ENCODE assay signal across 8 cellular contexts in the genomic region with DNA sequence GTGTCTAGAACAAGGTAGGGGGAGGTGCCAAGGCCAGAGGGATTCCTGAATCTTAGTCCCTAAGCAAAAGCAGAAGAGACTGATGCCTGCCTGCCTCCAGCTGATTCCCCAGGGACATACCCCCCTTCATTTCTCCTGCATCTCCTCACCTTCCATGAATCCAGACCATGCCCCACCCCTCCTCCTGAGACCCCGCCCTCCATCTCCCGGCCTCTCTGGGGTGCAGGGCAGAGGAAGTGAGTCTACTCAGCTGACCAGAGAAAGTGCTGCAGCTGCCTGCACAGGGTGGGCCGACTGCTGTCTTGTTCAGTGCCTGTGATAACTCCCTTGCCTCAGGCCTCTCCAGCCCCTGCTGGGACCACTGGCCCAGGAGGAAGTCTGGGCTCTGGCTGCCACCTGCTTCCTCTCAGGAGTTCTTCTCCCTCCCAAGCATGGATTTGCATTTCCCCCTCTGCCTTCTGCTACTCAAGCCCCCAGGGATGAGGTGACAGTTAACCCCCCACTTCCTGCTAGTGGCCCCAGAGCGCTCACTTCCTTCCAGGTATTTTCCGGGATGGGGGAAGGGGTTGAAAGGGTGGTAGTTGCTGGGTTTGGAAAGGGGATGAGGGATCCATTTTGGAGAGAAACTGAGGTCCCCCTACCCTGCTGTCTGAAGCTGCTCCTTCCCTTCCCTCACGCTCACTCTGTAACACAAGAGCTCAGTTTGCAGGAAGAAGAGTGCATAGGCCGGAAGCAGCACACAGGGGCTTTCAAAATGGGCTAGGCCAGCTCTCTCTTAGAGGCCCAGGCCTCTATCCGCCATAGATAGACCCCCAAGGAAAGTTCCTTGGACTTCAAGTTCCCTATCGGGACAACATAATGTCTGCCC. TPM values are rescaled to one million over a fixed set of nuclear protein-coding genes. Genes with fewer than 3 reads are reported as not detected.
DNase-seq lines count a peak whose midpoint lies in the region; ATAC-seq and TF ChIP-seq lines count a peak whose summit lies in the region.

No MANE protein-coding gene starts in this region.

- peaks cover 88% of the 10 kb centered on the region for H3K4me1 Mint-ChIP-seq in CD8-positive, alpha-beta T cell (ENCODE audit: low read depth)
- peaks cover 48% of the 10 kb centered on the region for H3K4me1 Mint-ChIP-seq in activated naive CD8-positive, alpha-beta T cell treated with anti-CD3 and anti-CD28 coated beads, Interleukin-2, amount 10 ng/mL, durations not matched to agents 7 days and 5 days
- H3K4me1 Mint-ChIP-seq in immature natural killer cell = peaks cover 94 to 96% of the 10 kb centered on the region in 2 donors

- H3K4me1 ChIP-seq in CD8-positive, alpha-beta T cell (ENCODE audit: insufficient read depth, low read length) = peaks cover 85% of the 10 kb centered on the region
- peaks cover 90% of the 10 kb centered on the region for H3K4me1 ChIP-seq in OCI-LY3 (ENCODE audit: low read length)

- H4K20me1 ChIP-seq in OCI-LY3 (ENCODE audit: insufficient read depth, low read length) = no peaks in the 10 kb centered on the region

- no peaks in the 10 kb centered on the region for H3K9me3 ChIP-seq in CD8-positive, alpha-beta T cell (ENCODE audit: low read length)
- peaks cover 5% of the 10 kb centered on the region; the same call in 1 of the 2 replicates for H3K9me3 ChIP-seq in OCI-LY3 (ENCODE audit: insufficient read depth, low read length)

- peak overlapping the region; percentile 90 for H3K4me3 ChIP-seq in CD8-positive, alpha-beta T cell (ENCODE audit: low read depth, low read length)
- H3K4me3 ChIP-seq in HFF-Myc (replicated peaks; ENCODE audit: low read depth, low read length) (peak overlapping the region; percentile 23), OCI-LY3 (ENCODE audit: low read length) (peak overlapping the region; percentile 80)

- DNase-seq in CD8-positive, alpha-beta T cell = peak in 4 of 7 experiments; percentile 40 to 68 (median 48)
- peak; percentile 44 for DNase-seq in HFF-Myc (ENCODE audit: extremely low read depth, low read depth)
- DNase-seq in activated naive CD8-positive, alpha-beta T cell treated with anti-CD3 and anti-CD28 coated beads, Interleukin-2, amount 10 ng/mL, durations not matched to agents 7 days and 5 days = peak; percentile 82
- peak; percentile 55 to 65 (median 61) for DNase-seq in immature natural killer cell
- peak; percentile 76 to 84 for DNase-seq in stimulated activated CD4-positive, alpha-beta T cell treated with anti-CD3 and anti-CD28 coated beads, Interleukin-4, amount 100 ng/mL, for 48 hours (ENCODE audit: low read depth in 2 of 2)

- H3K27me3 Mint-ChIP-seq in CD8-positive, alpha-beta T cell (ENCODE audit: low read depth) = no peaks in the 10 kb centered on the region
- no peaks in the 10 kb centered on the region for H3K27me3 Mint-ChIP-seq in activated naive CD8-positive, alpha-beta T cell treated with anti-CD3 and anti-CD28 coated beads, Interleukin-2, amount 10 ng/mL, durations not matched to agents 7 days and 5 days
- H3K27me3 Mint-ChIP-seq in immature natural killer cell (ENCODE audit: low read depth in 3 of 3) = peaks cover 7 to 30% (median 25%) of the 10 kb centered on the region in 3 donors

- H3K36me3 ChIP-seq in CD8-positive, alpha-beta T cell (ENCODE audit: insufficient read depth, low read length) = no peaks in the 10 kb centered on the region
- peaks cover 14% of the 10 kb centered on the region for H3K36me3 ChIP-seq in OCI-LY3 (replicated peaks; ENCODE audit: low read depth, low read length)

- H2AFZ ChIP-seq in OCI-LY3 (ENCODE audit: low read depth, low read length) = no peak overlapping the region

- H3K9me3 Mint-ChIP-seq in CD8-positive, alpha-beta T cell = no peaks in the 10 kb centered on the region
- no peaks in the 10 kb centered on the region for H3K9me3 Mint-ChIP-seq in activated naive CD8-positive, alpha-beta T cell treated with anti-CD3 and anti-CD28 coated beads, Interleukin-2, amount 10 ng/mL, durations not matched to agents 7 days and 5 days
- no peaks in the 10 kb centered on the region for H3K9me3 Mint-ChIP-seq in immature natural killer cell

- peaks cover 92% of the 10 kb centered on the region for H3K79me2 ChIP-seq in OCI-LY3 (ENCODE audit: low read length)

- H3K4me3 Mint-ChIP-seq in CD8-positive, alpha-beta T cell = peak overlapping the region; percentile 92
- H3K4me3 Mint-ChIP-seq in activated naive CD8-positive, alpha-beta T cell treated with anti-CD3 and anti-CD28 coated beads, Interleukin-2, amount 10 ng/mL, durations not matched to agents 7 days and 5 days = peak overlapping the region; percentile 93
- peak overlapping the region; percentile 85 to 95 (median 93) for H3K4me3 Mint-ChIP-seq in immature natural killer cell

- no peak for TF ChIP-seq CTCF in CD8-positive, alpha-beta T cell (IDR thresholded peaks at IDR 0.05)
- no peak for TF ChIP-seq CTCF in HFF-Myc (IDR thresholded peaks at IDR 0.05; ENCODE audit: low read depth, low read length, missing control alignments)
- TF ChIP-seq CTCF in OCI-LY3 (IDR thresholded peaks at IDR 0.05; ENCODE audit: low read depth, low read length) = no peak

- H3K4me2 ChIP-seq in OCI-LY3 (ENCODE audit: low read length) = peak overlapping the region; percentile 96

- ATAC-seq in CD8-positive, alpha-beta T cell = no peak
- peak; percentile 38 for ATAC-seq in activated naive CD8-positive, alpha-beta T cell treated with anti-CD3 and anti-CD28 coated beads, Interleukin-2, amount 10 ng/mL, durations not matched to agents 7 days and 5 days (ENCODE audit: low read depth)
- ATAC-seq in HG03521 (IDR thresholded peaks at IDR 0.05; ENCODE audit: unreplicated experiment) (no peak), GM19467 (IDR thresholded peaks at IDR 0.05; ENCODE audit: unreplicated experiment) (no peak)

- H3K9ac ChIP-seq in OCI-LY3 (ENCODE audit: low read length) = peak overlapping the region; percentile 99

- peaks cover 29% of the 10 kb centered on the region for H3K36me3 Mint-ChIP-seq in CD8-positive, alpha-beta T cell
- H3K36me3 Mint-ChIP-seq in activated naive CD8-positive, alpha-beta T cell treated with anti-CD3 and anti-CD28 coated beads, Interleukin-2, amount 10 ng/mL, durations not matched to agents 7 days and 5 days = peaks cover 36% of the 10 kb centered on the region
- peaks cover 3 to 15% (median 8%) of the 10 kb centered on the region in 3 donors for H3K36me3 Mint-ChIP-seq in immature natural killer cell

- intact Hi-C loops in CD8-positive, alpha-beta T cell (cut with DNase I, micrococcal nuclease) = loop anchor here (1.0 to 10.0 kb wide), 11 partner anchors 10 to 1744 kb away; a partner anchor contains a TSS

- peak overlapping the region; percentile 92 for H3K27ac ChIP-seq in CD8-positive, alpha-beta T cell (ENCODE audit: low read depth, low read length)
- H3K27ac ChIP-seq in OCI-LY3 (ENCODE audit: low read length) = peak overlapping the region; percentile 99

- H3K27ac Mint-ChIP-seq in CD8-positive, alpha-beta T cell = peak overlapping the region; percentile 97
- peak overlapping the region; percentile 97 for H3K27ac Mint-ChIP-seq in activated naive CD8-positive, alpha-beta T cell treated with anti-CD3 and anti-CD28 coated beads, Interleukin-2, amount 10 ng/mL, durations not matched to agents 7 days and 5 days
- H3K27ac Mint-ChIP-seq in immature natural killer cell = peak overlapping the region; percentile 94 to 99 (median 96)

- H3K27me3 ChIP-seq in CD8-positive, alpha-beta T cell (ENCODE audit: insufficient read depth, low read length) = no peaks in the 10 kb centered on the region
- no peaks in the 10 kb centered on the region for H3K27me3 ChIP-seq in OCI-LY3 (ENCODE audit: low read depth, low read length)

- CTCF ChIA-PET in CD8-positive, alpha-beta T cell (lab: Charles Lee) = interaction anchor here (1.1 to 13.7 kb wide), 7 partner anchors 8 to 149 kb away, joined by 3 to 587 read pairs (median 3); a partner anchor contains a TSS

- POLR2A ChIA-PET in CD8-positive, alpha-beta T cell (lab: Charles Lee) = interaction anchor here (1.2 to 14.4 kb wide), 5 partner anchors 11 to 78 kb away, joined by 3 to 773 read pairs (median 26); a partner anchor contains a TSS
- POLR2A ChIA-PET in activated naive CD8-positive, alpha-beta T cell treated with anti-CD3 and anti-CD28 coated beads, Interleukin-2, amount 10 ng/mL, durations not matched to agents 7 days and 5 days (lab: Charles Lee) = interaction anchor here (0.5 to 25.9 kb wide), 8 partner anchors 0 to 1499 kb away, joined by 3 to 2283 read pairs (median 4); a partner anchor contains a TSS

RNA-seq across cellular contexts. Expression of a gene that starts 10.5 kb away (rescaled TPM):
- total RNA-seq in CD8-positive, alpha-beta T cell = 10 to 100 TPM; 27.9 to 35.3 TPM
- total RNA-seq in activated naive CD8-positive, alpha-beta T cell treated with anti-CD3 and anti-CD28 coated beads, Interleukin-2, amount 10 ng/mL, durations not matched to agents 7 days and 5 days = 10 to 100 TPM; 70.6 to 77.7 TPM
- 10 to 100 TPM in 1 of 3 donors, 1 to 10 TPM in 2; 7.1 to 32.1 (median 8.4) TPM for polyA plus RNA-seq in immature natural killer cell

RNA-seq across cellular contexts. Expression of a gene that starts 12.9 kb away (rescaled TPM):
- total RNA-seq in CD8-positive, alpha-beta T cell = 10 to 100 TPM; 45.2 to 59.7 TPM
- total RNA-seq in activated naive CD8-positive, alpha-beta T cell treated with anti-CD3 and anti-CD28 coated beads, Interleukin-2, amount 10 ng/mL, durations not matched to agents 7 days and 5 days = 10 to 100 TPM; 66.4 to 70.2 TPM
- 100 to 1,000 TPM; 133 to 170 (median 136) TPM for polyA plus RNA-seq in immature natural killer cell

RNA-seq across cellular contexts. Expression of a gene that starts 58.4 kb away (rescaled TPM):
- not detected for total RNA-seq in CD8-positive, alpha-beta T cell
- not detected for total RNA-seq in activated naive CD8-positive, alpha-beta T cell treated with anti-CD3 and anti-CD28 coated beads, Interleukin-2, amount 10 ng/mL, durations not matched to agents 7 days and 5 days
- not detected for polyA plus RNA-seq in immature natural killer cell

Comparison
In these comparisons a context has a peak if more than half of its experiments do, and no peak if none do; other contexts are left out.
1. H3K4me3 ChIP-seq: peak in every context shown above with its lines; median percentile 90 in CD8-positive, alpha-beta T cell; 80 in OCI-LY3; 23 in HFF-Myc.